22 cellular contexts compared by ENCODE assay signal in the genomic region with DNA sequence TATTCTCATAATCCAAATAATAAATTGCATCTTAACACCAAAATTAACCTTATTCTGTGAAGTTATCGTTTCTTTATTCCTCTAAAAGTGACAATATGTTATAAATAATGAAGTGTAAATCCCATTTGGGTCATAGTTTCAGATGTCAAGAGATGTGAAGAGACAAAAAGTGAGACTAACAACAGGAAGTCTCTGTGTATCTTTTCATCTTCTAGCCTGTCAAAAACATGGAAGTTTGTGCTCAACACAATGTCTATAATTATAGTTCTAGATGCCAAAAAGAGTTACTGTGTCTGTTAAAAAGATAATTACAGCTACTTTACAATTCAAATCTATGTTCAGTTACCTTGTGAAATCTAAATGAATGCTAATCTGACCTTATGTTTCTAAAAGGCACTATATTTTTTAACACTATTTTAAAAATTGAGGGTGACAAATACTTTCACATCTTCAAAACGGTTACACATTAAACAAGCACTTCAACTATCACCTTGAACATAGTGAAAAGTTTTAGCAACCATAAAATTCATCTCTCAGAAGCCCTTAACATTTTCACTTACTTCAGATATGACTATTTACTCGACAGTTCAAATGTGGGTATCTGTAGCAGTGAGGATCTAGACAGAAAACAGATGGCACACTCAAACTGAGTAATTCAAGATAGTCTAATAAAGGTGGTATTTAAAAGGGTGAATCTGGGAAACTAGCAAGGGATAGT.
DNase-seq lines count a peak whose midpoint lies in the region; ATAC-seq and TF ChIP-seq lines count a peak whose summit lies in the region.
"Had no signal": no experiment of that assay in that cellular context is flagged by ENCODE, and none has a peak within 500 bp of the region (broad histone marks: within the 10 kb centered on the region; RNA-seq: fewer than 3 reads in every experiment).

No MANE protein-coding gene starts in this region.

- TF ChIP-seq EP300 in transverse colon (IDR thresholded peaks at IDR 0.05; ENCODE audit: low read depth) = no peak

- intact Hi-C loops in Right ventricle myocardium superior (cut with DNase I) (no loop called here), transverse colon (cut with DNase I; ENCODE audit: low total_unique reads) (loop anchor here (5.0 kb wide), 1 partner anchor 1327 kb away; no protein-coding TSS in a partner anchor), sciatic nerve (cut with DNase I) (no loop called here)

- no peak overlapping the region for H3K27ac ChIP-seq in MM.1S (ENCODE audit: low read length)
- no peak overlapping the region for H3K27ac ChIP-seq in transverse colon
- H3K27ac ChIP-seq: colonic mucosa, gastrocnemius medialis, left lung, parathyroid adenoma, PC-9 had no signal

- no peaks in the 10 kb centered on the region for H4K20me1 ChIP-seq in MM.1S (ENCODE audit: insufficient read depth, low read length)

- no peak overlapping the region for H3K9ac ChIP-seq in MM.1S (ENCODE audit: low read length)
- H3K9ac ChIP-seq: parathyroid adenoma, SK-N-SH had no signal

- no peaks in the 10 kb centered on the region for H3K79me2 ChIP-seq in MM.1S (ENCODE audit: low read length)
- H3K79me2 ChIP-seq: parathyroid adenoma had no signal

- H3K9me3 ChIP-seq in MM.1S (replicated peaks; ENCODE audit: insufficient read depth, low read length) (no peaks in the 10 kb centered on the region), transverse colon (no peaks in the 10 kb centered on the region)
- H3K9me3 ChIP-seq: colonic mucosa, gastrocnemius medialis, SK-N-SH had no signal

- no peak for TF ChIP-seq CTCF in MM.1S (IDR thresholded peaks at IDR 0.05; ENCODE audit: low read length)
- no peak for TF ChIP-seq CTCF in transverse colon (IDR thresholded peaks at IDR 0.05)

- WGBS in transverse colon (ENCODE audit: low coverage in 1 of 2), 2 donors = 44 to 46% methylated on average over 3 of the region's 3 CpGs

- H3K4me1 ChIP-seq in MM.1S (ENCODE audit: low read length) (no peaks in the 10 kb centered on the region), transverse colon (no peaks in the 10 kb centered on the region)
- H3K4me1 ChIP-seq: colonic mucosa, gastrocnemius medialis, left lung, parathyroid adenoma had no signal

- no peaks in the 10 kb centered on the region for H3F3A ChIP-seq in MM.1S (ENCODE audit: insufficient read depth, low read length)

- H3K4me2 ChIP-seq in MM.1S (ENCODE audit: low read depth, low read length) = no peak overlapping the region
- H3K4me2 ChIP-seq: PC-9, SK-N-SH had no signal

- H3K4me3 ChIP-seq in MM.1S (ENCODE audit: low read length) (no peak overlapping the region), transverse colon (no peak overlapping the region)
- H3K4me3 ChIP-seq: colonic mucosa, gastrocnemius medialis, left lung, PC-9 had no signal

- no peaks in the 10 kb centered on the region for H3K36me3 ChIP-seq in MM.1S (replicated peaks; ENCODE audit: insufficient read depth, low read length)
- H3K36me3 ChIP-seq in transverse colon = no peaks in the 10 kb centered on the region
- H3K36me3 ChIP-seq: colonic mucosa, gastrocnemius medialis, left lung had no signal

- in situ Hi-C loops in transverse colon (cut with MboI; ENCODE audit: low pct_ligation_motif_present in 1 of 4, low pct_unique_long_range_greater_than_20kb in 1 of 4, low sequenced_read_pairs in 3 of 4) = no loop called here

- no peak for TF ChIP-seq POLR2A in transverse colon (IDR thresholded peaks at IDR 0.05)

- no peaks in the 10 kb centered on the region for H3K27me3 ChIP-seq in MM.1S (replicated peaks; ENCODE audit: insufficient read depth, low read length)
- H3K27me3 ChIP-seq in transverse colon = no peaks in the 10 kb centered on the region
- H3K27me3 ChIP-seq: colonic mucosa, gastrocnemius medialis, left lung had no signal

- no peak overlapping the region for H2AFZ ChIP-seq in MM.1S (ENCODE audit: low read length)
- H2AFZ ChIP-seq: parathyroid adenoma, PC-9 had no signal

- DNase-seq in MM.1S (no peak), Right ventricle myocardium superior (no peak), transverse colon (no peak), sciatic nerve (ENCODE audit: low spot score) (no peak)
- DNase-seq: activated CD4-positive, alpha-beta T cell treated with anti-CD3 and anti-CD28 coated beads for 48 hours; activated CD8-positive, alpha-beta memory T cell treated with anti-CD3 and anti-CD28 coated beads, Interleukin-2, amount 50 U/mL, for 4 hours; activated naive CD4-positive, alpha-beta T cell treated with Interleukin-2 at 50 U/mL for 16 hours; CD4-positive, alpha-beta memory T cell; colonic mucosa; gastrocnemius medialis; H9; left lung; NCI-H1048; NCI-H526; PC-9; SK-N-SH; stimulated activated CD4-positive, alpha-beta T cell treated with anti-CD3 and anti-CD28 coated beads, Interleukin-4, amount 100 ng/mL, for 1 hour had no signal

- ATAC-seq in GM18520 (IDR thresholded peaks at IDR 0.05; ENCODE audit: unreplicated experiment) (peak; percentile 76), GM21381 (IDR thresholded peaks at IDR 0.05; ENCODE audit: unreplicated experiment) (peak; percentile 63), HG02973 (IDR thresholded peaks at IDR 0.05; ENCODE audit: unreplicated experiment) (peak; percentile 52), HG03460 (IDR thresholded peaks at IDR 0.05; ENCODE audit: unreplicated experiment) (peak; percentile 70), Right ventricle myocardium superior (ENCODE audit: poor library complexity) (no peak), sciatic nerve (no peak)
- ATAC-seq: gastrocnemius medialis, left lung had no signal

- H3K9me2 ChIP-seq in MM.1S (replicated peaks; ENCODE audit: insufficient read depth, low read length) = no peaks in the 10 kb centered on the region
- H3K9me2 ChIP-seq: SK-N-SH had no signal

Comparison
In these comparisons a context has a peak if more than half of its experiments do, and no peak if none do; other contexts are left out.
1. ATAC-seq: peak in GM18520 (single experiment), GM21381 (single experiment), HG02973 (single experiment) and HG03460 (single experiment); none in Right ventricle myocardium superior (single experiment) and sciatic nerve (single experiment).